8 cellular contexts compared by ENCODE assay signal in the genomic region with DNA sequence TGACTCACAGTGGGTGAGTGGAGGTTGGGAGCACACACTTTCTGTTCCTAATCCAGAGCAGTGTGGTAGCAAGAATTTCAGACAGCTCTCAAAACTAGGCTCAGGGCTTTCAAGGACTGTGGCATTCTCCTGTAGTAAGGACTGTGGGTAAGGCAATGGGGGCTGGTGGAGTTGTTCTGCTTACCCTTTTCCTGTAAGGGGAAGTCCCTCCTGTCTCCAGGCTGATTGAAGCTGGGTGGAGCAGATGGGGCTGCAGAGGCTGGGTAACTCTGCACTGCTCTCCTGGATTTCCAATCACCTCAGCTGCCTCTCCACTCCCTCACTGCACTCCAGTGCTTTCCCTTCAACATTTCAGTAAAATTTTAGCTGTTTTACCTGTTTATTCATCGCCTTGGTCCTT. TPM values are rescaled to one million over a fixed set of nuclear protein-coding genes. Genes with fewer than 3 reads are reported as not detected.
"Had no signal": no experiment of that assay in that cellular context is flagged by ENCODE, and none has a peak within 500 bp of the region (broad histone marks: within the 10 kb centered on the region; RNA-seq: fewer than 3 reads in every experiment).

No MANE protein-coding gene starts in this region.

RNA-seq across cellular contexts. Expression of a gene that starts 44.6 kb away (rescaled TPM):
- total RNA-seq: OCI-LY7, PC-3, Right ventricle myocardium inferior, Right ventricle myocardium superior, RPMI7951, SJSA1, SK-MEL-5 had no signal
- polyA plus RNA-seq: SK-N-SH had no signal
